23 cellular contexts compared by ENCODE assay signal in genomic region chr2:190800528-190800927, GRCh38.
"Had no signal": no experiment of that assay in that cellular context is flagged by ENCODE, and none has a peak within 500 bp of the region (broad histone marks: within the 10 kb centered on the region; RNA-seq: fewer than 3 reads in every experiment).

No MANE protein-coding gene starts in this region.

- H3K9me3 ChIP-seq: left ventricle myocardium inferior, pancreas, right lobe of liver, tibial nerve had no signal

- H3K36me3 ChIP-seq: left ventricle myocardium inferior, pancreas, right lobe of liver, tibial nerve had no signal

- DNase-seq: activated CD4-positive, alpha-beta memory T cell treated with anti-CD3 and anti-CD28 coated beads, Interleukin-2, amount 10 ng/mL, durations not matched to agents 7 days and 5 days; activated CD4-positive, alpha-beta T cell treated with anti-CD3 and anti-CD28 coated beads, Interleukin-2, amount 10 ng/mL, durations not matched to agents 24 days and 14 days; activated effector memory CD4-positive, alpha-beta T cell treated with anti-CD3 and anti-CD28 coated beads, Interleukin-2, amount 50 U/mL, for 16 hours; activated naive CD4-positive, alpha-beta T cell treated with anti-CD3 and anti-CD28 coated beads, Interleukin-2, amount 50 U/mL, for 16 hours; activated naive CD8-positive, alpha-beta T cell treated with anti-CD3 and anti-CD28 coated beads, Interleukin-2, amount 50 U/mL, for 24 hours; activated T-cell treated with anti-CD3 and anti-CD28 coated beads, Interleukin-2, amount 50 U/mL, for 72 hours; aorta; central memory CD4-positive, alpha-beta T cell; effector memory CD8-positive, alpha-beta T cell; left ventricle myocardium inferior; pancreas; right lobe of liver; stimulated activated CD4-positive, alpha-beta T cell treated with anti-CD3 and anti-CD28 coated beads, Interleukin-2, amount 100 ng/mL, for 24 hours; stimulated activated naive CD8-positive, alpha-beta T cell treated with anti-CD3 and anti-CD28 coated beads, Interleukin-15, amount 100 ng/mL, for 72 hours; T-helper 2 cell had no signal

- H3K4me3 Mint-ChIP-seq: activated CD4-positive, alpha-beta memory T cell treated with anti-CD3 and anti-CD28 coated beads, Interleukin-2, amount 10 ng/mL, durations not matched to agents 7 days and 5 days; activated CD4-positive, alpha-beta T cell treated with anti-CD3 and anti-CD28 coated beads, Interleukin-2, amount 10 ng/mL, durations not matched to agents 24 days and 14 days; activated naive CD8-positive, alpha-beta T cell treated with anti-CD3 and anti-CD28 coated beads, Interleukin-2, amount 50 U/mL, for 24 hours; activated T-cell treated with anti-CD3 and anti-CD28 coated beads, Interleukin-2, amount 50 U/mL, for 72 hours; brain; effector memory CD8-positive, alpha-beta T cell; natural killer cell treated with Interleukin-12 subunit alpha and Interleukin-12 subunit beta and Interleukin-15 and Interleukin-18, amount 100 ng/mL, for 72 hours; stimulated activated effector memory CD8-positive, alpha-beta T cell treated with anti-CD3 and anti-CD28 coated beads, Interleukin-12 subunit alpha, Interleukin-12 subunit beta, amount 100 ng/mL, for 72 hours; stimulated activated naive CD8-positive, alpha-beta T cell treated with anti-CD3 and anti-CD28 coated beads, Interleukin-15, amount 100 ng/mL, for 72 hours had no signal

- ATAC-seq: activated CD4-positive, CD25-positive, alpha-beta regulatory T cell treated with anti-CD3 and anti-CD28 coated beads, Interleukin-2, amount 50 U/mL, for 24 hours; activated naive CD8-positive, alpha-beta T cell treated with anti-CD3 and anti-CD28 coated beads, Interleukin-2, amount 50 U/mL, for 24 hours; activated T-cell treated with anti-CD3 and anti-CD28 coated beads, Interleukin-2, amount 50 U/mL, for 72 hours; effector memory CD8-positive, alpha-beta T cell; foreskin keratinocyte; natural killer cell treated with Interleukin-12 subunit alpha and Interleukin-12 subunit beta and Interleukin-15 and Interleukin-18, amount 100 ng/mL, for 72 hours; right lobe of liver; stimulated activated effector memory CD8-positive, alpha-beta T cell treated with anti-CD3 and anti-CD28 coated beads, Interleukin-12 subunit alpha, Interleukin-12 subunit beta, amount 100 ng/mL, for 72 hours; stimulated activated naive CD8-positive, alpha-beta T cell treated with anti-CD3 and anti-CD28 coated beads, Interleukin-15, amount 100 ng/mL, for 72 hours had no signal

- H3K36me3 Mint-ChIP-seq: brain; natural killer cell treated with Interleukin-12 subunit alpha and Interleukin-12 subunit beta and Interleukin-15 and Interleukin-18, amount 100 ng/mL, for 72 hours; stimulated activated effector memory CD8-positive, alpha-beta T cell treated with anti-CD3 and anti-CD28 coated beads, Interleukin-12 subunit alpha, Interleukin-12 subunit beta, amount 100 ng/mL, for 72 hours had no signal

- H3K4me1 ChIP-seq: left ventricle myocardium inferior, right lobe of liver had no signal

- H3K4me1 Mint-ChIP-seq: activated CD4-positive, alpha-beta memory T cell treated with anti-CD3 and anti-CD28 coated beads, Interleukin-2, amount 10 ng/mL, durations not matched to agents 7 days and 5 days; stimulated activated effector memory CD8-positive, alpha-beta T cell treated with anti-CD3 and anti-CD28 coated beads, Interleukin-12 subunit alpha, Interleukin-12 subunit beta, amount 100 ng/mL, for 72 hours had no signal

- H3K27ac Mint-ChIP-seq: activated CD4-positive, alpha-beta memory T cell treated with anti-CD3 and anti-CD28 coated beads, Interleukin-2, amount 10 ng/mL, durations not matched to agents 7 days and 5 days; activated CD4-positive, alpha-beta T cell treated with anti-CD3 and anti-CD28 coated beads, Interleukin-2, amount 10 ng/mL, durations not matched to agents 24 days and 14 days; activated naive CD8-positive, alpha-beta T cell treated with anti-CD3 and anti-CD28 coated beads, Interleukin-2, amount 50 U/mL, for 24 hours; activated T-cell treated with anti-CD3 and anti-CD28 coated beads, Interleukin-2, amount 50 U/mL, for 72 hours; effector memory CD8-positive, alpha-beta T cell; natural killer cell treated with Interleukin-12 subunit alpha and Interleukin-12 subunit beta and Interleukin-15 and Interleukin-18, amount 100 ng/mL, for 72 hours; stimulated activated effector memory CD8-positive, alpha-beta T cell treated with anti-CD3 and anti-CD28 coated beads, Interleukin-12 subunit alpha, Interleukin-12 subunit beta, amount 100 ng/mL, for 72 hours; stimulated activated naive CD8-positive, alpha-beta T cell treated with anti-CD3 and anti-CD28 coated beads, Interleukin-15, amount 100 ng/mL, for 72 hours had no signal

- H3K4me3 ChIP-seq: left ventricle myocardium inferior, pancreas, right lobe of liver, skin epidermis, tibial nerve had no signal

- H3K27me3 Mint-ChIP-seq: activated CD4-positive, alpha-beta memory T cell treated with anti-CD3 and anti-CD28 coated beads, Interleukin-2, amount 10 ng/mL, durations not matched to agents 7 days and 5 days; activated CD4-positive, alpha-beta T cell treated with anti-CD3 and anti-CD28 coated beads, Interleukin-2, amount 10 ng/mL, durations not matched to agents 24 days and 14 days; activated naive CD8-positive, alpha-beta T cell treated with anti-CD3 and anti-CD28 coated beads, Interleukin-2, amount 50 U/mL, for 24 hours; effector memory CD8-positive, alpha-beta T cell; natural killer cell treated with Interleukin-12 subunit alpha and Interleukin-12 subunit beta and Interleukin-15 and Interleukin-18, amount 100 ng/mL, for 72 hours; stimulated activated naive CD8-positive, alpha-beta T cell treated with anti-CD3 and anti-CD28 coated beads, Interleukin-15, amount 100 ng/mL, for 72 hours had no signal

- H3K9me3 Mint-ChIP-seq: activated CD4-positive, alpha-beta memory T cell treated with anti-CD3 and anti-CD28 coated beads, Interleukin-2, amount 10 ng/mL, durations not matched to agents 7 days and 5 days; activated CD4-positive, alpha-beta T cell treated with anti-CD3 and anti-CD28 coated beads, Interleukin-2, amount 10 ng/mL, durations not matched to agents 24 days and 14 days; activated naive CD8-positive, alpha-beta T cell treated with anti-CD3 and anti-CD28 coated beads, Interleukin-2, amount 50 U/mL, for 24 hours; activated T-cell treated with anti-CD3 and anti-CD28 coated beads, Interleukin-2, amount 50 U/mL, for 72 hours; brain; effector memory CD8-positive, alpha-beta T cell; natural killer cell treated with Interleukin-12 subunit alpha and Interleukin-12 subunit beta and Interleukin-15 and Interleukin-18, amount 100 ng/mL, for 72 hours; stimulated activated effector memory CD8-positive, alpha-beta T cell treated with anti-CD3 and anti-CD28 coated beads, Interleukin-12 subunit alpha, Interleukin-12 subunit beta, amount 100 ng/mL, for 72 hours; stimulated activated naive CD8-positive, alpha-beta T cell treated with anti-CD3 and anti-CD28 coated beads, Interleukin-15, amount 100 ng/mL, for 72 hours had no signal

- H3K27me3 ChIP-seq: foreskin keratinocyte, pancreas, right lobe of liver, tibial nerve had no signal

- H3K27ac ChIP-seq: epithelial cell of prostate, foreskin keratinocyte, left ventricle myocardium inferior, pancreas, right lobe of liver, skin epidermis, tibial nerve had no signal
